11 cellular contexts compared by ENCODE assay signal in genomic region chr15:100112061-100112420, GRCh38.
DNase-seq lines count a peak whose midpoint lies in the region; ATAC-seq and TF ChIP-seq lines count a peak whose summit lies in the region.
"Had no signal": no experiment of that assay in that cellular context is flagged by ENCODE, and none has a peak within 500 bp of the region (broad histone marks: within the 10 kb centered on the region; RNA-seq: fewer than 3 reads in every experiment).

No MANE protein-coding gene starts in this region.

- H3K27ac Mint-ChIP-seq in MCF 10A (ENCODE audit: low read depth, unreplicated experiment), result peak overlapping the region; percentile 84
- H3K27ac Mint-ChIP-seq: naive B cell had no signal

- no peak overlapping the region for H3K4me2 ChIP-seq in mammary epithelial cell (ENCODE audit: insufficient read depth, low read depth, low read length)

- H3K27me3 ChIP-seq in mammary epithelial cell (ENCODE audit: insufficient read depth, low read length) (no peaks in the 10 kb centered on the region), left lung (no peaks in the 10 kb centered on the region), transverse colon (no peaks in the 10 kb centered on the region)
- H3K27me3 ChIP-seq: cardiac muscle cell had no signal

- H3K9me3 ChIP-seq in mammary epithelial cell (replicated peaks; ENCODE audit: insufficient read depth, low read length) (no peaks in the 10 kb centered on the region), left lung (no peaks in the 10 kb centered on the region), transverse colon (no peaks in the 10 kb centered on the region)

- WGBS in mammary epithelial cell (ENCODE audit: low coverage, missing lambda C conversion rate), result 100% methylated on average over 1 of the region's 5 CpGs
- 78 to 80% methylated on average over 1 to 5 of the region's 5 CpGs for WGBS in transverse colon (ENCODE audit: low coverage in 1 of 2), 2 donors

- BruUV-seq in MCF 10A (replicated peaks; lab: Mats Ljungman, UMichigan) (no TSS peak), mammary epithelial cell (replicated peaks; lab: Mats Ljungman, UMichigan) (no TSS peak)

- H3K27me3 Mint-ChIP-seq in MCF 10A (ENCODE audit: insufficient read depth, unreplicated experiment), result no peaks in the 10 kb centered on the region

- H3K4me1 ChIP-seq in mammary epithelial cell (ENCODE audit: insufficient read depth, low read length) (peaks cover 12% of the 10 kb centered on the region), left lung (peaks cover 12 to 33% of the 10 kb centered on the region in 2 donors), transverse colon (peaks cover 5 to 32% (median 13%) of the 10 kb centered on the region in 4 donors)

- no peak overlapping the region for H3K9ac ChIP-seq in mammary epithelial cell (ENCODE audit: insufficient read depth, low read length)
- H3K9ac ChIP-seq: GM23248 had no signal

- H3K36me3 Mint-ChIP-seq in MCF 10A (ENCODE audit: insufficient read depth, unreplicated experiment), result no peaks in the 10 kb centered on the region
- H3K36me3 Mint-ChIP-seq: naive B cell had no signal

- no peaks in the 10 kb centered on the region for H3K79me2 ChIP-seq in mammary epithelial cell (ENCODE audit: insufficient read depth, low read length)

- no peaks in the 10 kb centered on the region for H4K20me1 ChIP-seq in mammary epithelial cell (ENCODE audit: insufficient read depth, low read length)

- H3K36me3 ChIP-seq in mammary epithelial cell (ENCODE audit: insufficient read depth, low read length) (no peaks in the 10 kb centered on the region), left lung (no peaks in the 10 kb centered on the region), transverse colon (no peaks in the 10 kb centered on the region)
- H3K36me3 ChIP-seq: cardiac muscle cell had no signal

- no peak overlapping the region for H3K4me3 ChIP-seq in mammary epithelial cell (replicated peaks in 1 of 3; ENCODE audit: insufficient read depth in 1 of 3, low read depth in 2 of 3, low read length in 3 of 3)
- H3K4me3 ChIP-seq in left lung, result no peak overlapping the region
- no peak overlapping the region for H3K4me3 ChIP-seq in transverse colon
- H3K4me3 ChIP-seq: cardiac muscle cell, GM23248 had no signal

- in situ Hi-C loops in mammary epithelial cell (cut with MboI; ENCODE audit: low sequenced_read_pairs in 2 of 2) (no loop called here), transverse colon (cut with MboI; ENCODE audit: low pct_ligation_motif_present in 1 of 4, low pct_unique_long_range_greater_than_20kb in 1 of 4, low sequenced_read_pairs in 3 of 4) (no loop called here)

- no peak overlapping the region for H3K27ac ChIP-seq in mammary epithelial cell (ENCODE audit: insufficient read depth, low read depth, low read length)
- peak overlapping the region; percentile 23; the same call in 1 of the 2 replicates for H3K27ac ChIP-seq in VCaP
- H3K27ac ChIP-seq in left lung, result peak overlapping the region; percentile 68 to 74
- H3K27ac ChIP-seq in transverse colon, result peak overlapping the region; percentile 16 to 74 (median 38)
- H3K27ac ChIP-seq: cardiac muscle cell, GM23248 had no signal

- H3K4me1 Mint-ChIP-seq in MCF 10A (ENCODE audit: insufficient read depth, unreplicated experiment), result peaks cover 31% of the 10 kb centered on the region

- H2AFZ ChIP-seq in mammary epithelial cell (ENCODE audit: low read depth, low read length), result no peak overlapping the region
- H2AFZ ChIP-seq: GM23248 had no signal

- intact Hi-C loops in MCF 10A (cut with micrococcal nuclease), result no loop called here
- intact Hi-C loops in mammary epithelial cell (cut with micrococcal nuclease), result no loop called here
- intact Hi-C loops in left lung (cut with DNase I), result no loop called here
- intact Hi-C loops in transverse colon (cut with DNase I; ENCODE audit: low total_unique reads), result no loop called here

- CTCF ChIA-PET in MCF 10A (lab: Yijun Ruan, JAX), result interaction anchor here (0.9 to 1.2 kb wide), 3 partner anchors 11 to 269 kb away, joined by 3 to 4 read pairs (median 3); no protein-coding TSS in a partner anchor
- CTCF ChIA-PET in mammary epithelial cell (lab: Charles Lee; ENCODE audit: low non-redundant PET), result no interaction called here

- POLR2A ChIA-PET in MCF 10A (lab: Yijun Ruan, JAX), result interaction anchor here (0.5 to 2.2 kb wide), 4 partner anchors 12 to 227 kb away, joined by 3 to 7 read pairs (median 4); no protein-coding TSS in a partner anchor

- dilution Hi-C loops in mammary epithelial cell (cut with HindIII; ENCODE audit: low sequenced_read_pairs), result no loop called here

- TF ChIP-seq CTCF in MCF 10A (IDR thresholded peaks at IDR 0.05; ENCODE audit: unreplicated experiment) (no peak), mammary epithelial cell (conservative IDR thresholded peaks at IDR 0.05 in 1 of 2, IDR thresholded peaks at IDR 0.05 in 1 of 2; ENCODE audit: extremely low read depth in 1 of 2, insufficient read depth in 1 of 2, low read depth in 1 of 2, low read length in 2 of 2) (no peak), VCaP (conservative IDR thresholded peaks at IDR 0.05) (no peak), left lung (IDR thresholded peaks at IDR 0.05) (no peak), transverse colon (IDR thresholded peaks at IDR 0.05) (no peak)

- no peak for ATAC-seq in left lung
- ATAC-seq in HG02973 (IDR thresholded peaks at IDR 0.05; ENCODE audit: unreplicated experiment), result no peak

- H3K4me3 Mint-ChIP-seq in MCF 10A (ENCODE audit: unreplicated experiment), result no peak overlapping the region
- H3K4me3 Mint-ChIP-seq: naive B cell had no signal

- TF ChIP-seq EP300 in transverse colon (IDR thresholded peaks at IDR 0.05; ENCODE audit: low read depth), result no peak

- no peak for TF ChIP-seq POLR2A in transverse colon (IDR thresholded peaks at IDR 0.05)

- DNase-seq in MCF 10A (ENCODE audit: unreplicated experiment) (no peak), mammary epithelial cell (no peak), left lung (no peak), transverse colon (no peak), glomerular visceral epithelial cell (ENCODE audit: extremely low spot score) (no peak), islet precursor cell (no peak)
- DNase-seq: naive B cell had no signal

- no peaks in the 10 kb centered on the region for H3K9me3 Mint-ChIP-seq in MCF 10A (ENCODE audit: unreplicated experiment)
